ENCODE assay signal across 9 cellular contexts in genomic region chr14:71591929-71592328, GRCh38.
A peak's percentile ranks its signal among the peaks of the same experiment; 100 is the strongest.
DNase-seq lines count a peak whose midpoint lies in the region; ATAC-seq, FAIRE-seq and TF ChIP-seq lines count a peak whose summit lies in the region.
"Had no signal": no experiment of that assay in that cellular context is flagged by ENCODE, and none has a peak within 500 bp of the region (broad histone marks: within the 10 kb centered on the region; RNA-seq: fewer than 3 reads in every experiment).

No MANE protein-coding gene starts in this region.

- CTCF ChIA-PET in MCF 10A (lab: Yijun Ruan, JAX), result interaction anchor here (0.6 to 1.3 kb wide), 5 partner anchors 9 to 281 kb away, joined by 3 to 4 read pairs (median 3); no protein-coding TSS in a partner anchor

- no peak overlapping the region for H3K27ac ChIP-seq in breast epithelium

- H3K4me3 ChIP-seq in breast epithelium, result no peak overlapping the region
- H3K4me3 ChIP-seq in epithelial cell of esophagus (ENCODE audit: low read length), result no peak overlapping the region

- BruUV-seq in MCF 10A (replicated peaks; lab: Mats Ljungman, UMichigan), result no TSS peak

- H3K4me1 Mint-ChIP-seq in MCF 10A (ENCODE audit: insufficient read depth, unreplicated experiment), result peaks cover 8% of the 10 kb centered on the region

- TF ChIP-seq POLR2A in breast epithelium (IDR thresholded peaks at IDR 0.05), result no peak

- ATAC-seq in GM21717 (IDR thresholded peaks at IDR 0.05; ENCODE audit: unreplicated experiment), result no peak

- TF ChIP-seq CTCF in MCF 10A (IDR thresholded peaks at IDR 0.05; ENCODE audit: unreplicated experiment) (no peak), breast epithelium (IDR thresholded peaks at IDR 0.05) (no peak), epithelial cell of esophagus (IDR thresholded peaks at IDR 0.05; ENCODE audit: insufficient read depth, low read depth, low read length, missing control alignments) (no peak)

- no peaks in the 10 kb centered on the region for H3K27me3 Mint-ChIP-seq in MCF 10A (ENCODE audit: insufficient read depth, unreplicated experiment)

- H3K36me3 ChIP-seq in breast epithelium, result no peaks in the 10 kb centered on the region

- DNase-seq in MCF 10A (ENCODE audit: unreplicated experiment) (peak; percentile 55), breast epithelium (ENCODE audit: low spot score in 2 of 2) (no peak), RPMI7951 (ENCODE audit: low read depth) (peak; percentile 82), epithelial cell of esophagus (ENCODE audit: low read depth) (peak; percentile 71), urothelium cell line (ENCODE audit: low spot score) (peak; percentile 45), cerebellum (ENCODE audit: low spot score) (no peak), NCI-H187 treated with DMSO at 0.1 percent for 48 hours (lab: John Stamatoyannopoulos, UW) (no peak)
- DNase-seq: NCI-H2029 had no signal

- H3K9me3 ChIP-seq in breast epithelium, result no peaks in the 10 kb centered on the region

- H3K27ac Mint-ChIP-seq in MCF 10A (ENCODE audit: low read depth, unreplicated experiment), result peak overlapping the region; percentile 31

- no peak overlapping the region for H3K4me3 Mint-ChIP-seq in MCF 10A (ENCODE audit: unreplicated experiment)

- POLR2A ChIA-PET in MCF 10A (lab: Yijun Ruan, JAX), result interaction anchor here (0.6 to 1.3 kb wide), 3 partner anchors 37 to 61 kb away, joined by 3 to 4 read pairs (median 4); no protein-coding TSS in a partner anchor

- H3K9me3 Mint-ChIP-seq in MCF 10A (ENCODE audit: unreplicated experiment), result no peaks in the 10 kb centered on the region

- no peak for FAIRE-seq in urothelium cell line (lab: Jason Lieb, UNC)

- no peaks in the 10 kb centered on the region for H3K4me1 ChIP-seq in breast epithelium

- intact Hi-C loops in MCF 10A (cut with micrococcal nuclease) (no loop called here), breast epithelium (cut with DNase I; ENCODE audit: low total_unique reads) (no loop called here)

- H3K27me3 ChIP-seq in breast epithelium, result no peaks in the 10 kb centered on the region

- no peaks in the 10 kb centered on the region for H3K36me3 Mint-ChIP-seq in MCF 10A (ENCODE audit: insufficient read depth, unreplicated experiment)

Comparison
In these comparisons a context has a peak if more than half of its experiments do, and no peak if none do; other contexts are left out.
1. DNase-seq: peak in MCF 10A (single experiment), RPMI7951 (single experiment), epithelial cell of esophagus (single experiment) and urothelium cell line (single experiment); none in breast epithelium (0 of 2), cerebellum (single experiment) and NCI-H187 treated with DMSO at 0.1 percent for 48 hours (single experiment).